ENCODE assay signal across 12 cellular contexts in genomic region chr4:186622788-186623464, GRCh38.
DNase-seq lines count a peak whose midpoint lies in the region; ATAC-seq and TF ChIP-seq lines count a peak whose summit lies in the region.
"Had no signal": no experiment of that assay in that cellular context is flagged by ENCODE, and none has a peak within 500 bp of the region (broad histone marks: within the 10 kb centered on the region; RNA-seq: fewer than 3 reads in every experiment).

No MANE protein-coding gene starts in this region.

- TF ChIP-seq POLR2A in vagina (IDR thresholded peaks at IDR 0.05), result no peak

- DNase-seq in A172 (ENCODE audit: low spot score), result peak; percentile 76
- DNase-seq in HCEC 1CT, result peak; percentile 55
- peak; percentile 46 for DNase-seq in mammary epithelial cell
- DNase-seq in right atrium auricular region (ENCODE audit: low spot score), result peak; percentile 64
- no peak for DNase-seq in NCI-H2029 treated with DMSO at 0.1 percent for 48 hours (lab: John Stamatoyannopoulos, UW)
- DNase-seq in retina, result no peak
- DNase-seq in naive thymus-derived CD8-positive, alpha-beta T cell, result no peak
- no peak for DNase-seq in vagina (ENCODE audit: extremely low spot score in 2 of 2)
- DNase-seq: H7, left lung, NCI-H524 treated with DMSO at 0.1 percent for 48 hours, T-helper 17 cell had no signal

- intact Hi-C loops in mammary epithelial cell (cut with micrococcal nuclease), result no loop called here
- intact Hi-C loops in vagina (cut with DNase I), result no loop called here

- H3K4me3 ChIP-seq in mammary epithelial cell (replicated peaks in 1 of 3; ENCODE audit: insufficient read depth in 1 of 3, low read depth in 2 of 3, low read length in 3 of 3), result no peak overlapping the region
- no peak overlapping the region for H3K4me3 ChIP-seq in right atrium auricular region
- H3K4me3 ChIP-seq in vagina, result no peak overlapping the region
- H3K4me3 ChIP-seq: left lung had no signal

- no peak for ATAC-seq in naive thymus-derived CD8-positive, alpha-beta T cell
- ATAC-seq: left lung, T-helper 17 cell had no signal

- no peak overlapping the region for H3K4me3 Mint-ChIP-seq in naive thymus-derived CD8-positive, alpha-beta T cell
- H3K4me3 Mint-ChIP-seq: T-helper 17 cell had no signal

- TF ChIP-seq CTCF in mammary epithelial cell (conservative IDR thresholded peaks at IDR 0.05 in 1 of 2, IDR thresholded peaks at IDR 0.05 in 1 of 2; ENCODE audit: extremely low read depth in 1 of 2, insufficient read depth in 1 of 2, low read depth in 1 of 2, low read length in 2 of 2) (no peak), right atrium auricular region (IDR thresholded peaks at IDR 0.05) (no peak), vagina (IDR thresholded peaks at IDR 0.05) (no peak)

- dilution Hi-C loops in mammary epithelial cell (cut with HindIII; ENCODE audit: low sequenced_read_pairs), result loop anchor here (5.0 kb wide), 1 partner anchor 36 kb away; no protein-coding TSS in a partner anchor

- in situ Hi-C loops in mammary epithelial cell (cut with MboI; ENCODE audit: low sequenced_read_pairs in 2 of 2), result no loop called here

- no peaks in the 10 kb centered on the region for H3K27me3 ChIP-seq in mammary epithelial cell (ENCODE audit: insufficient read depth, low read length)
- no peaks in the 10 kb centered on the region for H3K27me3 ChIP-seq in right atrium auricular region
- H3K27me3 ChIP-seq in vagina, result no peaks in the 10 kb centered on the region
- H3K27me3 ChIP-seq: left lung had no signal

- BruUV-seq in mammary epithelial cell (replicated peaks; lab: Mats Ljungman, UMichigan), result no TSS peak

- CTCF ChIA-PET in mammary epithelial cell (lab: Charles Lee; ENCODE audit: low non-redundant PET), result no interaction called here

- peaks cover 58% of the 10 kb centered on the region for H3K36me3 ChIP-seq in mammary epithelial cell (ENCODE audit: insufficient read depth, low read length)
- peaks cover 18% of the 10 kb centered on the region for H3K36me3 ChIP-seq in right atrium auricular region
- peaks cover 0 to 20% of the 10 kb centered on the region in 2 donors for H3K36me3 ChIP-seq in vagina

- peaks cover 75% of the 10 kb centered on the region for H3K79me2 ChIP-seq in mammary epithelial cell (ENCODE audit: insufficient read depth, low read length)

- H2AFZ ChIP-seq in mammary epithelial cell (ENCODE audit: low read depth, low read length), result no peak overlapping the region

- H3K9me3 ChIP-seq in mammary epithelial cell (replicated peaks; ENCODE audit: insufficient read depth, low read length) (no peaks in the 10 kb centered on the region), right atrium auricular region (no peaks in the 10 kb centered on the region), vagina (no peaks in the 10 kb centered on the region)

- WGBS in mammary epithelial cell (ENCODE audit: low coverage, missing lambda C conversion rate), result 78% methylated on average over 7 of the region's 9 CpGs

- no peak overlapping the region for H3K27ac ChIP-seq in mammary epithelial cell (ENCODE audit: insufficient read depth, low read depth, low read length)
- H3K27ac ChIP-seq in right atrium auricular region, result peak overlapping the region in 1 of 2 donors; percentile 29
- no peak overlapping the region for H3K27ac ChIP-seq in vagina
- H3K27ac ChIP-seq: left lung had no signal

- POLR2A ChIA-PET in naive thymus-derived CD8-positive, alpha-beta T cell (lab: Charles Lee), result no interaction called here

- H3K27me3 Mint-ChIP-seq in naive thymus-derived CD8-positive, alpha-beta T cell, result peaks cover 0 to 17% (median 6%) of the 10 kb centered on the region in 5 donors

- H3K27ac Mint-ChIP-seq in naive thymus-derived CD8-positive, alpha-beta T cell, result no peak overlapping the region
- H3K27ac Mint-ChIP-seq: T-helper 17 cell had no signal

- H4K20me1 ChIP-seq in mammary epithelial cell (ENCODE audit: insufficient read depth, low read length), result no peaks in the 10 kb centered on the region

- peaks cover 0 to 19% (median 1%) of the 10 kb centered on the region in 9 donors for H3K9me3 Mint-ChIP-seq in naive thymus-derived CD8-positive, alpha-beta T cell

- H3K4me1 Mint-ChIP-seq in naive thymus-derived CD8-positive, alpha-beta T cell, result peaks cover 0 to 2% (median under 1%) of the 10 kb centered on the region in 4 donors
- H3K4me1 Mint-ChIP-seq: T-helper 17 cell had no signal

- no peak overlapping the region for H3K4me2 ChIP-seq in mammary epithelial cell (ENCODE audit: insufficient read depth, low read depth, low read length)

- no peak overlapping the region for H3K9ac ChIP-seq in mammary epithelial cell (ENCODE audit: insufficient read depth, low read length)

- H3K4me1 ChIP-seq in mammary epithelial cell (ENCODE audit: insufficient read depth, low read length), result peaks cover 21% of the 10 kb centered on the region
- peaks cover 0 to 31% of the 10 kb centered on the region in 2 donors for H3K4me1 ChIP-seq in right atrium auricular region
- H3K4me1 ChIP-seq in vagina, result peaks cover 4% of the 10 kb centered on the region
- H3K4me1 ChIP-seq: left lung had no signal

- H3K36me3 Mint-ChIP-seq in naive thymus-derived CD8-positive, alpha-beta T cell, result no peaks in the 10 kb centered on the region

Comparison
In these comparisons a context has a peak if more than half of its experiments do, and no peak if none do; other contexts are left out.
1. DNase-seq: peak in A172 (single experiment), HCEC 1CT (single experiment), mammary epithelial cell (single experiment) and right atrium auricular region (single experiment); none in NCI-H2029 treated with DMSO at 0.1 percent for 48 hours (single experiment), retina (single experiment), naive thymus-derived CD8-positive, alpha-beta T cell (0 of 10) and vagina (0 of 2).